1 cellular context compared by ENCODE assay signal in the genomic region with DNA sequence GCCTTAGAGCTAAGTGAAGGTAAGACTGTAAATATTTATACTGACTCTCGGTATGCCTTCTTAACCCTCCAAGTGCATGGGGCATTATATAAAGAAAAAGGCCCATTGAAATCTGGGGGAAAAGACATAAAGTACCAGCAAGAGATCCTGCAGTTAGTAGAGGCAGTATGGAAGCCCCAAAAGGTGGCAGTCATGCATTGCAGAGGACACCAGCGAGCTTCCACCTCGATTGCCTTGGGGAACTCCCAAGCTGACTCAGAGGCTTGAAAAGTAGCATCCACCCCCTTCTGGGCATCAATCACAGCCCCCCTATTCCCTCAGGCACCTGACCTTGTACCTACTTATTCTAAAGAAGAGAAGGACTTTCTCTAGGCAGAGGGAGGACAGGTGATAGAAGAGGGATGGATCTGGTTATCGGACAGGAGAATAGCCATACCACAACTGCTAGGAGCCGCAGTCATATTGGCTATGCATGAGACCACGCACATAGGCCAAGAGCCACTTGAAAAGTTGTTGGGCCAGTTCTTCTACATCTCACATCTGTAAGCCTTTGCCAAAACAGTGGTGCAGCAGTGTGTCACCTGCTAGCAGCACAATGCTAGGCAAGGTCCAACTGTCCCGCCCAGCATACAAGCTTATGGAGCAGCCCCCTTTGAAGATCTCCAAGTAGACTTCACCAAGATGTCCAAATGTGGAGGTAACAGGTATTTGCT.
TF ChIP-seq lines count a peak whose summit lies in the region.

No MANE protein-coding gene starts in this region.

TF ChIP-seq in H1, 55 proteins besides CTCF, POLR2A, EP300 and RAD21:
- TF ChIP-seq CBX5 (IDR thresholded peaks at IDR 0.05; ENCODE audit: low read depth, low read length): no peak
- TF ChIP-seq EGR1 (IDR thresholded peaks at IDR 0.05; ENCODE audit: borderline replicate concordance, low read depth, low read length): no peak
- TF ChIP-seq JUND (IDR thresholded peaks at IDR 0.05; ENCODE audit: low read length): no peak
- no peak for TF ChIP-seq CHD2 (IDR thresholded peaks at IDR 0.05; ENCODE audit: low read length)
- no peak for TF ChIP-seq SIRT6 (IDR thresholded peaks at IDR 0.05; ENCODE audit: low read length)
- no peak for TF ChIP-seq ATF3 (IDR thresholded peaks at IDR 0.05; ENCODE audit: insufficient read depth, low read depth, low read length)
- TF ChIP-seq KDM1A (IDR thresholded peaks at IDR 0.05; ENCODE audit: borderline replicate concordance, low read length): no peak
- no peak for TF ChIP-seq SIN3A (conservative IDR thresholded peaks at IDR 0.05 in 1 of 2, IDR thresholded peaks at IDR 0.05 in 1 of 2; ENCODE audit: low read depth in 1 of 2, low read length in 2 of 2)
- TF ChIP-seq SP4 (IDR thresholded peaks at IDR 0.05; ENCODE audit: low read length): no peak
- no peak for TF ChIP-seq SRF (IDR thresholded peaks at IDR 0.05; ENCODE audit: low read depth, low read length)
- no peak for TF ChIP-seq CHD1 (IDR thresholded peaks at IDR 0.05; ENCODE audit: low read depth, low read length)
- TF ChIP-seq, protein P1, sequence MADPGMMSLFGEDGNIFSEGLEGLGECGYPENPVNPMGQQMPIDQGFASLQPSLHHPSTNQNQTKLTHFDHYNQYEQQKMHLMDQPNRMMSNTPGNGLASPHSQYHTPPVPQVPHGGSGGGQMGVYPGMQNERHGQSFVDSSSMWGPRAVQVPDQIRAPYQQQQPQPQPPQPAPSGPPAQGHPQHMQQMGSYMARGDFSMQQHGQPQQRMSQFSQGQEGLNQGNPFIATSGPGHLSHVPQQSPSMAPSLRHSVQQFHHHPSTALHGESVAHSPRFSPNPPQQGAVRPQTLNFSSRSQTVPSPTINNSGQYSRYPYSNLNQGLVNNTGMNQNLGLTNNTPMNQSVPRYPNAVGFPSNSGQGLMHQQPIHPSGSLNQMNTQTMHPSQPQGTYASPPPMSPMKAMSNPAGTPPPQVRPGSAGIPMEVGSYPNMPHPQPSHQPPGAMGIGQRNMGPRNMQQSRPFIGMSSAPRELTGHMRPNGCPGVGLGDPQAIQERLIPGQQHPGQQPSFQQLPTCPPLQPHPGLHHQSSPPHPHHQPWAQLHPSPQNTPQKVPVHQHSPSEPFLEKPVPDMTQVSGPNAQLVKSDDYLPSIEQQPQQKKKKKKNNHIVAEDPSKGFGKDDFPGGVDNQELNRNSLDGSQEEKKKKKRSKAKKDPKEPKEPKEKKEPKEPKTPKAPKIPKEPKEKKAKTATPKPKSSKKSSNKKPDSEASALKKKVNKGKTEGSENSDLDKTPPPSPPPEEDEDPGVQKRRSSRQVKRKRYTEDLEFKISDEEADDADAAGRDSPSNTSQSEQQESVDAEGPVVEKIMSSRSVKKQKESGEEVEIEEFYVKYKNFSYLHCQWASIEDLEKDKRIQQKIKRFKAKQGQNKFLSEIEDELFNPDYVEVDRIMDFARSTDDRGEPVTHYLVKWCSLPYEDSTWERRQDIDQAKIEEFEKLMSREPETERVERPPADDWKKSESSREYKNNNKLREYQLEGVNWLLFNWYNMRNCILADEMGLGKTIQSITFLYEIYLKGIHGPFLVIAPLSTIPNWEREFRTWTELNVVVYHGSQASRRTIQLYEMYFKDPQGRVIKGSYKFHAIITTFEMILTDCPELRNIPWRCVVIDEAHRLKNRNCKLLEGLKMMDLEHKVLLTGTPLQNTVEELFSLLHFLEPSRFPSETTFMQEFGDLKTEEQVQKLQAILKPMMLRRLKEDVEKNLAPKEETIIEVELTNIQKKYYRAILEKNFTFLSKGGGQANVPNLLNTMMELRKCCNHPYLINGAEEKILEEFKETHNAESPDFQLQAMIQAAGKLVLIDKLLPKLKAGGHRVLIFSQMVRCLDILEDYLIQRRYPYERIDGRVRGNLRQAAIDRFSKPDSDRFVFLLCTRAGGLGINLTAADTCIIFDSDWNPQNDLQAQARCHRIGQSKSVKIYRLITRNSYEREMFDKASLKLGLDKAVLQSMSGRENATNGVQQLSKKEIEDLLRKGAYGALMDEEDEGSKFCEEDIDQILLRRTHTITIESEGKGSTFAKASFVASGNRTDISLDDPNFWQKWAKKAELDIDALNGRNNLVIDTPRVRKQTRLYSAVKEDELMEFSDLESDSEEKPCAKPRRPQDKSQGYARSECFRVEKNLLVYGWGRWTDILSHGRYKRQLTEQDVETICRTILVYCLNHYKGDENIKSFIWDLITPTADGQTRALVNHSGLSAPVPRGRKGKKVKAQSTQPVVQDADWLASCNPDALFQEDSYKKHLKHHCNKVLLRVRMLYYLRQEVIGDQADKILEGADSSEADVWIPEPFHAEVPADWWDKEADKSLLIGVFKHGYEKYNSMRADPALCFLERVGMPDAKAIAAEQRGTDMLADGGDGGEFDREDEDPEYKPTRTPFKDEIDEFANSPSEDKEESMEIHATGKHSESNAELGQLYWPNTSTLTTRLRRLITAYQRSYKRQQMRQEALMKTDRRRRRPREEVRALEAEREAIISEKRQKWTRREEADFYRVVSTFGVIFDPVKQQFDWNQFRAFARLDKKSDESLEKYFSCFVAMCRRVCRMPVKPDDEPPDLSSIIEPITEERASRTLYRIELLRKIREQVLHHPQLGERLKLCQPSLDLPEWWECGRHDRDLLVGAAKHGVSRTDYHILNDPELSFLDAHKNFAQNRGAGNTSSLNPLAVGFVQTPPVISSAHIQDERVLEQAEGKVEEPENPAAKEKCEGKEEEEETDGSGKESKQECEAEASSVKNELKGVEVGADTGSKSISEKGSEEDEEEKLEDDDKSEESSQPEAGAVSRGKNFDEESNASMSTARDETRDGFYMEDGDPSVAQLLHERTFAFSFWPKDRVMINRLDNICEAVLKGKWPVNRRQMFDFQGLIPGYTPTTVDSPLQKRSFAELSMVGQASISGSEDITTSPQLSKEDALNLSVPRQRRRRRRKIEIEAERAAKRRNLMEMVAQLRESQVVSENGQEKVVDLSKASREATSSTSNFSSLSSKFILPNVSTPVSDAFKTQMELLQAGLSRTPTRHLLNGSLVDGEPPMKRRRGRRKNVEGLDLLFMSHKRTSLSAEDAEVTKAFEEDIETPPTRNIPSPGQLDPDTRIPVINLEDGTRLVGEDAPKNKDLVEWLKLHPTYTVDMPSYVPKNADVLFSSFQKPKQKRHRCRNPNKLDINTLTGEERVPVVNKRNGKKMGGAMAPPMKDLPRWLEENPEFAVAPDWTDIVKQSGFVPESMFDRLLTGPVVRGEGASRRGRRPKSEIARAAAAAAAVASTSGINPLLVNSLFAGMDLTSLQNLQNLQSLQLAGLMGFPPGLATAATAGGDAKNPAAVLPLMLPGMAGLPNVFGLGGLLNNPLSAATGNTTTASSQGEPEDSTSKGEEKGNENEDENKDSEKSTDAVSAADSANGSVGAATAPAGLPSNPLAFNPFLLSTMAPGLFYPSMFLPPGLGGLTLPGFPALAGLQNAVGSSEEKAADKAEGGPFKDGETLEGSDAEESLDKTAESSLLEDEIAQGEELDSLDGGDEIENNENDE (IDR thresholded peaks at IDR 0.05; ENCODE audit: insufficient replicate concordance, low read length): no peak
- no peak for TF ChIP-seq POU5F1 (IDR thresholded peaks at IDR 0.05; ENCODE audit: low read depth, low read length)
- no peak for TF ChIP-seq SAP30 (IDR thresholded peaks at IDR 0.05; ENCODE audit: insufficient read depth, insufficient replicate concordance, low read length)
